In genomic region chr2:232446266-232446777, GRCh38 we compare ENCODE assay signal across 15 cellular contexts. TPM values are rescaled to one million over a fixed set of nuclear protein-coding genes. Genes with fewer than 3 reads are reported as not detected.
A peak's percentile ranks its signal among the peaks of the same experiment; 100 is the strongest.
DNase-seq lines count a peak whose midpoint lies in the region; ATAC-seq, FAIRE-seq and TF ChIP-seq lines count a peak whose summit lies in the region.
"Not testable (repeated sequence)": the region's sequence is repeated elsewhere in the genome, so short reads cannot be mapped to it uniquely, and the experiment has no call there.
"Had no signal": no experiment of that assay in that cellular context is flagged by ENCODE, and none has a peak within 500 bp of the region (broad histone marks: within the 10 kb centered on the region; RNA-seq: fewer than 3 reads in every experiment).

No MANE protein-coding gene starts in this region.

- H3K4me2 ChIP-seq in KMS-11; GM12878 (ENCODE audit: control insufficient read depth, insufficient read depth); neuronal stem cell (ENCODE audit: insufficient read depth, low read length, poor library complexity, severe bottlenecking): not testable (repeated sequence)

- not testable (repeated sequence) for FAIRE-seq in GM12878 (lab: Jason Lieb, UNC)

- not testable (repeated sequence) for DNase-seq in GM12865 (ENCODE audit: low read depth); T-helper 17 cell; GM12878 (ENCODE audit: low read depth, low spot score); fibroblast of the aortic adventitia (ENCODE audit: low read depth); neuronal stem cell (ENCODE audit: low spot score)
- peak; percentile 63 for DNase-seq in upper lobe of right lung

- H4K8ac ChIP-seq in neuronal stem cell (ENCODE audit: low read depth, low read length), result not testable (repeated sequence)

- CTCF ChIA-PET in GM12878 (lab: Yijun Ruan, JAX), result interaction anchor here (1.0 to 1.4 kb wide), 6 partner anchors 10 to 78 kb away, joined by 3 to 5 read pairs (median 3); partner anchors contain the start of genes ALPI and PRSS56

- not testable (repeated sequence) for H3K14ac ChIP-seq in neuronal stem cell (ENCODE audit: low read length)

- H2AK5ac ChIP-seq in neuronal stem cell (ENCODE audit: low read depth, low read length), result peak overlapping the region; percentile 48

- H3K4me3 Mint-ChIP-seq in T-helper 17 cell, result not testable (repeated sequence)

- not testable (repeated sequence) for TF ChIP-seq EP300 in GM12878 (IDR thresholded peaks at IDR 0.05; ENCODE audit: borderline replicate concordance in 1 of 2, control insufficient read depth in 1 of 2, low read depth in 2 of 2, low read length in 2 of 2)

- H2BK5ac ChIP-seq in neuronal stem cell (ENCODE audit: low read length), result not testable (repeated sequence)

- not testable (repeated sequence) for H3K36me3 ChIP-seq in KMS-11 (ENCODE audit: insufficient read depth); GM12878 (ENCODE audit: control insufficient read depth in 2 of 2, insufficient read depth in 2 of 2, low read length in 1 of 2); liver (ENCODE audit: control insufficient read depth in 4 of 4, insufficient read depth in 3 of 4, low read depth in 1 of 4, low read length in 3 of 4); neuronal stem cell (replicated peaks in 1 of 2; ENCODE audit: control insufficient read depth in 2 of 2, insufficient read depth in 2 of 2, low read length in 2 of 2); upper lobe of right lung

- not testable (repeated sequence) for H3K4me3 ChIP-seq in GM12865 (ENCODE audit: low read depth, low read length); KMS-11 (IDR thresholded peaks at IDR 0.05; ENCODE audit: insufficient read depth, low read depth, low read length); GM12878; fibroblast of the aortic adventitia (ENCODE audit: low read depth, low read length); liver (ENCODE audit: low read depth in 1 of 3, low read length in 3 of 3); neuronal stem cell (ENCODE audit: low read length in 2 of 2); upper lobe of right lung

- not testable (repeated sequence) for H3K36me3 Mint-ChIP-seq in T-helper 17 cell (ENCODE audit: low read depth)

- POLR2A ChIA-PET in GM12878 (lab: Charles Lee), result not testable (repeated sequence)

- peak overlapping the region; percentile 44 for H3K18ac ChIP-seq in neuronal stem cell (ENCODE audit: low read length)

- not testable (repeated sequence) for H3K27ac ChIP-seq in KMS-11; GM12878 (ENCODE audit: control insufficient read depth, insufficient read depth); neuronal stem cell (replicated peaks; ENCODE audit: low read length); upper lobe of right lung
- H3K27ac ChIP-seq in liver (ENCODE audit: low read depth in 1 of 2, low read length in 2 of 2), result peak overlapping the region; percentile 97

- not testable (repeated sequence) for H3K9ac ChIP-seq in KMS-11; GM12878 (ENCODE audit: control insufficient read depth, insufficient read depth, low read length); neuronal stem cell (ENCODE audit: low read depth, low read length, poor library complexity)
- H3K9ac ChIP-seq in liver (ENCODE audit: low read depth in 1 of 2, low read length in 2 of 2), result peak overlapping the region in 1 of 2 donors; percentile 60

- H3K23ac ChIP-seq in neuronal stem cell (ENCODE audit: low read depth, low read length, poor library complexity), result not testable (repeated sequence)

- not testable (repeated sequence) for H3K4ac ChIP-seq in neuronal stem cell (ENCODE audit: low read length)

- in situ Hi-C loops in GM12878 (cut with MboI), result not testable (repeated sequence)

- not testable (repeated sequence) for H2AFZ ChIP-seq in KMS-11 (ENCODE audit: low read depth); GM12878 (ENCODE audit: control insufficient read depth, low read depth, low read length); neuronal stem cell (ENCODE audit: low read length)

- H4K91ac ChIP-seq in neuronal stem cell (ENCODE audit: low read depth, low read length, poor library complexity), result not testable (repeated sequence)

- not testable (repeated sequence) for H3K4me1 Mint-ChIP-seq in T-helper 17 cell

- intact Hi-C loops in GM12878 (cut with micrococcal nuclease; ENCODE audit: unreplicated experiment); upper lobe of right lung (cut with DNase I): not testable (repeated sequence)

- H3K9me3 ChIP-seq in T-helper 17 cell (ENCODE audit: control insufficient read depth, low read length, poor library complexity, severe bottlenecking); GM12878 (replicated peaks; ENCODE audit: control insufficient read depth, insufficient read depth, low read length); liver (ENCODE audit: control insufficient read depth in 4 of 4, low read length in 3 of 4); neuronal stem cell (replicated peaks in 1 of 2; ENCODE audit: control insufficient read depth in 2 of 2, insufficient read depth in 1 of 2, low read depth in 1 of 2, low read length in 2 of 2); upper lobe of right lung: not testable (repeated sequence)

- not testable (repeated sequence) for H2BK12ac ChIP-seq in neuronal stem cell (ENCODE audit: low read length)

- not testable (repeated sequence) for H3K4me1 ChIP-seq in KMS-11 (ENCODE audit: low read depth, poor library complexity, severe bottlenecking); GM12878 (ENCODE audit: control insufficient read depth, insufficient read depth, low read length); upper lobe of right lung
- H3K4me1 ChIP-seq in liver (ENCODE audit: control insufficient read depth in 4 of 4, insufficient read depth in 4 of 4, low read length in 3 of 4) (peaks cover 8 to 28% (median 15%) of the 10 kb centered on the region in 4 donors), neuronal stem cell (ENCODE audit: control insufficient read depth in 2 of 2, insufficient read depth in 1 of 2, low read depth in 1 of 2, low read length in 2 of 2) (peaks cover 9 to 13% of the 10 kb centered on the region in 2 donors)

- ATAC-seq in T-helper 17 cell (peak; percentile 53), GM12878 (peak; percentile 75), upper lobe of right lung (peak; percentile 51)

- H3K79me2 ChIP-seq in KMS-11 (ENCODE audit: insufficient read depth, low read depth); GM12878 (ENCODE audit: control insufficient read depth, insufficient read depth, low read length): not testable (repeated sequence)

- not testable (repeated sequence) for H3K27ac Mint-ChIP-seq in T-helper 17 cell

- SMC1A ChIA-PET in GM12878 (lab: Charles Lee; ENCODE audit: uncharacterized antibody, unreplicated experiment), result interaction anchor here (1.0 kb wide), 1 partner anchor 9 kb away, joined by 3 read pairs; no protein-coding TSS in a partner anchor

- H2BK15ac ChIP-seq in neuronal stem cell (ENCODE audit: low read length), result not testable (repeated sequence)

- RAD21 ChIA-PET in GM12878 (lab: Charles Lee; ENCODE audit: unreplicated experiment), result not testable (repeated sequence)

- not testable (repeated sequence) for H4K20me1 ChIP-seq in KMS-11 (ENCODE audit: insufficient read depth); GM12878 (ENCODE audit: control insufficient read depth, insufficient read depth)

- peak; percentile 9 for TF ChIP-seq CTCF in GM12865 (IDR thresholded peaks at IDR 0.05; ENCODE audit: insufficient read depth, low read depth, low read length, missing control alignments)
- peak; percentile 39; the same call in 1 of the 2 replicates for TF ChIP-seq CTCF in KMS-11 (conservative IDR thresholded peaks at IDR 0.05; ENCODE audit: low read depth, low read length)
- not testable (repeated sequence) for TF ChIP-seq CTCF in GM12878 (IDR thresholded peaks at IDR 0.05 in 2 of 3, conservative IDR thresholded peaks at IDR 0.05 in 1 of 3; ENCODE audit: control insufficient read depth in 2 of 3, extremely low read depth in 1 of 3, insufficient read depth in 1 of 3, low read depth in 3 of 3, low read length in 3 of 3); liver (IDR thresholded peaks at IDR 0.05; ENCODE audit: low read depth, low read length, missing input control)
- TF ChIP-seq CTCF in fibroblast of the aortic adventitia (IDR thresholded peaks at IDR 0.05; ENCODE audit: insufficient read depth, low read length), result peak; percentile 13
- peak; percentile 32 for TF ChIP-seq CTCF in upper lobe of right lung (IDR thresholded peaks at IDR 0.05)

- TF ChIP-seq RAD21 in GM12878 (IDR thresholded peaks at IDR 0.05; ENCODE audit: insufficient read depth, low read depth, low read length), result not testable (repeated sequence)
- TF ChIP-seq RAD21 in liver (IDR thresholded peaks at IDR 0.05), result peak in 1 of 2 donors; percentile 10

- H3K79me1 ChIP-seq in neuronal stem cell (ENCODE audit: low read depth, low read length), result not testable (repeated sequence)

- H2BK120ac ChIP-seq in neuronal stem cell (ENCODE audit: low read depth, low read length), result not testable (repeated sequence)

- BruUV-seq in GM12878 (replicated peaks; lab: Mats Ljungman, UMichigan), result not testable (repeated sequence)

- H3K27me3 Mint-ChIP-seq in T-helper 17 cell, result not testable (repeated sequence)

- not testable (repeated sequence) for H3K27me3 ChIP-seq in KMS-11 (ENCODE audit: insufficient read depth, low read depth); GM12878 (replicated peaks in 1 of 2; ENCODE audit: control insufficient read depth in 2 of 2, insufficient read depth in 2 of 2, low read length in 1 of 2); liver (ENCODE audit: control insufficient read depth in 4 of 4, insufficient read depth in 4 of 4, low read length in 3 of 4); upper lobe of right lung
- peaks cover 0 to 31% (median 0%) of the 10 kb centered on the region in 3 experiments for H3K27me3 ChIP-seq in neuronal stem cell (ENCODE audit: control insufficient read depth in 3 of 3, insufficient read depth in 3 of 3, low read depth in 1 of 3, low read length in 3 of 3)

- 0% methylated on average over 1 of the region's 9 CpGs for WGBS in GM12878 (ENCODE audit: insufficient coverage, insufficient replicate concordance, low lambda C conversion rate, missing lambda C conversion rate)
- WGBS in liver, result 35% methylated on average over 7 of the region's 9 CpGs
- WGBS in neuronal stem cell (ENCODE audit: extremely low coverage in 2 of 2, insufficient read length in 2 of 2, insufficient replicate concordance in 1 of 2), 2 donors, result no CpG with 5 or more reads among the region's 9 CpGs

- TF ChIP-seq POLR2A in GM12878 (IDR thresholded peaks at IDR 0.05; ENCODE audit: low read depth, low read length), result not testable (repeated sequence)

RNA-seq across cellular contexts. Expression of gene ALPI, which starts 9.6 kb away (rescaled TPM):
- total RNA-seq in T-helper 17 cell (not detected), GM12878 (2014; rRNA removed) (not detected in 2 replicates), GM12878 (2014; rRNA removed; fragmentation: Illumina TruSeq; extraction: Trizol) (not detected in 2 replicates), GM12878 (2021) (not detected in 2 replicates), fibroblast of the aortic adventitia (ENCODE audit: low replicate concordance) (not detected in 2 replicates), liver (not detected), upper lobe of right lung (not detected)
- not detected in 2 replicates for total RNA-seq in GM12878 (2013; cell fraction: nucleolus; rRNA removed)
- polyA plus RNA-seq in GM12878 (2011; ENCODE audit: low read depth), result not detected
- polyA plus RNA-seq in GM12878 (2011; rRNA removed) (not detected in 2 replicates), GM12878 (2014; fragmentation: Illumina TruSeq; extraction: Trizol) (not detected in 2 replicates), GM12878 (2014; fragmentation: Nextera tagmentation; extraction: Ambion mirVana) (not detected), GM12878 (2014; rRNA removed) (not detected in 2 replicates), GM12878 (2016; fragmentation: Nextera tagmentation; extraction: Ambion mirVana) (not detected), liver (under 1 TPM in 1 of 2 donors, not detected in 1; 0.02 TPM)
- polyA plus RNA-seq in GM12878 (2011; cell fraction: cytosol; rRNA removed), result not detected in 2 replicates
- polyA plus RNA-seq in GM12878 (2011; cell fraction: nucleus; rRNA removed), result not detected in 2 replicates
- polyA plus RNA-seq in GM12878 (2012), result not detected in 2 replicates
- not detected in 2 replicates for polyA minus RNA-seq in GM12878 (2011; rRNA and poly(A)+ RNA removed)
- not detected in 2 replicates for polyA minus RNA-seq in GM12878 (2011; cell fraction: cytosol; rRNA and poly(A)+ RNA removed)
- polyA minus RNA-seq in GM12878 (2011; cell fraction: nucleus; rRNA and poly(A)+ RNA removed), result not detected in 2 replicates
- polyA plus RNA-seq in neuronal stem cell (2013, experiment 1 of 2), result not detected
- polyA plus RNA-seq in neuronal stem cell (2013, experiment 2 of 2), result not detected
- total RNA-seq: ascending aorta, heart left ventricle, posterior vena cava, SK-MEL-5, thyroid gland had no signal
- polyA plus RNA-seq: heart left ventricle had no signal

RNA-seq across cellular contexts. Expression of gene ALPG, which starts 39.7 kb away (rescaled TPM):
- total RNA-seq in T-helper 17 cell (not detected), GM12878 (2014; rRNA removed) (not detected in 2 replicates), GM12878 (2014; rRNA removed; fragmentation: Illumina TruSeq; extraction: Trizol) (not detected in 2 replicates), GM12878 (2021) (not detected in 2 replicates), fibroblast of the aortic adventitia (ENCODE audit: low replicate concordance) (not detected in 2 replicates), liver (not detected), upper lobe of right lung (0.49 TPM)
- total RNA-seq in GM12878 (2013; cell fraction: nucleolus; rRNA removed), result not detected in 2 replicates
- polyA plus RNA-seq in GM12878 (2011; ENCODE audit: low read depth), result not detected
- polyA plus RNA-seq in GM12878 (2011; rRNA removed) (not detected in 2 replicates), GM12878 (2014; fragmentation: Illumina TruSeq; extraction: Trizol) (not detected in 2 replicates), GM12878 (2014; fragmentation: Nextera tagmentation; extraction: Ambion mirVana) (not detected), GM12878 (2014; rRNA removed) (not detected in 2 replicates), GM12878 (2016; fragmentation: Nextera tagmentation; extraction: Ambion mirVana) (not detected), liver (not detected)
- not detected in 2 replicates for polyA plus RNA-seq in GM12878 (2011; cell fraction: cytosol; rRNA removed)
- polyA plus RNA-seq in GM12878 (2011; cell fraction: nucleus; rRNA removed), result not detected in 2 replicates
- polyA plus RNA-seq in GM12878 (2012), result 0.07 TPM in 1 of 2 replicates, not detected in the other
- polyA minus RNA-seq in GM12878 (2011; rRNA and poly(A)+ RNA removed), result not detected in 2 replicates
- polyA minus RNA-seq in GM12878 (2011; cell fraction: cytosol; rRNA and poly(A)+ RNA removed), result not detected in 2 replicates
- polyA minus RNA-seq in GM12878 (2011; cell fraction: nucleus; rRNA and poly(A)+ RNA removed), result not detected in 2 replicates
- not detected for polyA plus RNA-seq in neuronal stem cell (2013, experiment 1 of 2)
- polyA plus RNA-seq in neuronal stem cell (2013, experiment 2 of 2), result not detected
- total RNA-seq: ascending aorta, esophagus muscularis mucosa, heart left ventricle, mucosa of gallbladder, posterior vena cava, SK-MEL-5, thyroid gland had no signal
- polyA plus RNA-seq: heart left ventricle had no signal

RNA-seq across cellular contexts. Expression of gene ECEL1, which starts 41.3 kb away (rescaled TPM):
- total RNA-seq in T-helper 17 cell (not detected), GM12878 (2014; rRNA removed) (not detected in 2 replicates), GM12878 (2014; rRNA removed; fragmentation: Illumina TruSeq; extraction: Trizol) (not detected in 2 replicates), GM12878 (2021) (0.08 TPM in 1 of 2 replicates, not detected in the other), fibroblast of the aortic adventitia (ENCODE audit: low replicate concordance) (not detected in 2 replicates), liver (1 to 10 TPM in 1 of 2 donors, not detected in 1; 1.8 TPM), upper lobe of right lung (not detected)
- total RNA-seq in GM12878 (2013; cell fraction: nucleolus; rRNA removed), result not detected in 2 replicates
- not detected for polyA plus RNA-seq in GM12878 (2011; ENCODE audit: low read depth)
- polyA plus RNA-seq in GM12878 (2011; rRNA removed) (not detected in 2 replicates), GM12878 (2014; fragmentation: Illumina TruSeq; extraction: Trizol) (not detected in 2 replicates), GM12878 (2014; fragmentation: Nextera tagmentation; extraction: Ambion mirVana) (not detected), GM12878 (2014; rRNA removed) (not detected in 2 replicates), GM12878 (2016; fragmentation: Nextera tagmentation; extraction: Ambion mirVana) (not detected), liver (under 1 TPM in 1 of 2 donors, not detected in 1; 0.67 TPM)
- polyA plus RNA-seq in GM12878 (2011; cell fraction: cytosol; rRNA removed), result not detected in 2 replicates
- not detected in 2 replicates for polyA plus RNA-seq in GM12878 (2011; cell fraction: nucleus; rRNA removed)
- not detected in 2 replicates for polyA plus RNA-seq in GM12878 (2012)
- not detected in 2 replicates for polyA minus RNA-seq in GM12878 (2011; rRNA and poly(A)+ RNA removed)
- not detected in 2 replicates for polyA minus RNA-seq in GM12878 (2011; cell fraction: cytosol; rRNA and poly(A)+ RNA removed)
- not detected in 2 replicates for polyA minus RNA-seq in GM12878 (2011; cell fraction: nucleus; rRNA and poly(A)+ RNA removed)
- polyA plus RNA-seq in neuronal stem cell (2013, experiment 1 of 2), result 8.2 TPM
- polyA plus RNA-seq in neuronal stem cell (2013, experiment 2 of 2), result 7.9 TPM
- total RNA-seq: SK-MEL-5 had no signal
